In genomic region chr7:10734595-10734994, GRCh38 we compare ENCODE assay signal across 33 cellular contexts.
"Had no signal": no experiment of that assay in that cellular context is flagged by ENCODE, and none has a peak within 500 bp of the region (broad histone marks: within the 10 kb centered on the region; RNA-seq: fewer than 3 reads in every experiment).

No MANE protein-coding gene starts in this region.

- FAIRE-seq: astrocyte, bronchial epithelial cell, colon had no signal

- H3K9me3 ChIP-seq: adrenal gland, ascending aorta, body of pancreas, breast epithelium had no signal

- H3K27me3 ChIP-seq: adrenal gland, ascending aorta, body of pancreas, brain microvascular endothelial cell, breast epithelium, cardiac muscle cell had no signal

- H3K4me3 ChIP-seq: adrenal gland, ascending aorta, body of pancreas, breast epithelium, cardiac muscle cell had no signal

- ATAC-seq: activated naive CD4-positive, alpha-beta T cell treated with anti-CD3 and anti-CD28 coated beads, Interleukin-2, amount 50 U/mL, for 72 hours; activated naive CD8-positive, alpha-beta T cell treated with anti-CD3 and anti-CD28 coated beads, Interleukin-2, amount 50 U/mL, for 24 hours; activated T-cell treated with anti-CD3 and anti-CD28 coated beads, Interleukin-2, amount 50 U/mL, for 4 hours; activated T-cell treated with anti-CD3 and anti-CD28 coated beads, Interleukin-2, amount 50 U/mL, for 72 hours; activated T-helper 17 cell treated with anti-CD3 and anti-CD28 coated beads, Interleukin-2, amount 50 U/mL, for 72 hours; body of pancreas had no signal

- H3K27ac ChIP-seq: adrenal gland, ascending aorta, body of pancreas, brain microvascular endothelial cell, breast epithelium, cardiac muscle cell had no signal

- H3K4me1 ChIP-seq: adrenal gland, ascending aorta, body of pancreas, breast epithelium had no signal

- H3K36me3 ChIP-seq: adrenal gland, ascending aorta, brain microvascular endothelial cell, breast epithelium, cardiac muscle cell had no signal

- DNase-seq: activated effector memory CD4-positive, alpha-beta T cell treated with anti-CD3 and anti-CD28 coated beads, Interleukin-2, amount 50 U/mL, for 16 hours; activated effector memory CD4-positive, alpha-beta T cell treated with Interleukin-2 at 50 U/mL for 16 hours; activated gamma-delta T cell; activated gamma-delta T cell treated with Interleukin-2 at 50 U/mL for 16 hours; activated naive CD4-positive, alpha-beta T cell; activated naive CD4-positive, alpha-beta T cell treated with anti-CD3 and anti-CD28 coated beads for 36 hours; activated naive CD4-positive, alpha-beta T cell treated with anti-CD3 and anti-CD28 coated beads, Interleukin-2, amount 10 ng/mL, durations not matched to agents 7 days and 5 days; activated naive CD4-positive, alpha-beta T cell treated with anti-CD3 and anti-CD28 coated beads, Interleukin-2, amount 50 U/mL, for 16 hours; activated naive CD4-positive, alpha-beta T cell treated with Interleukin-2 at 50 U/mL for 16 hours; activated naive CD8-positive, alpha-beta T cell treated with anti-CD3 and anti-CD28 coated beads for 36 hours; activated naive CD8-positive, alpha-beta T cell treated with anti-CD3 and anti-CD28 coated beads, Interleukin-2, amount 10 ng/mL, durations not matched to agents 7 days and 5 days; activated naive CD8-positive, alpha-beta T cell treated with anti-CD3 and anti-CD28 coated beads, Interleukin-2, amount 50 U/mL, for 24 hours; activated T-cell treated with anti-CD3 and anti-CD28 coated beads, Interleukin-2, amount 50 U/mL, for 4 hours; activated T-cell treated with anti-CD3 and anti-CD28 coated beads, Interleukin-2, amount 50 U/mL, for 48 hours; activated T-cell treated with anti-CD3 and anti-CD28 coated beads, Interleukin-2, amount 50 U/mL, for 72 hours; adrenal gland; amniotic stem cell; amygdala; anterior cingulate cortex; aorta; body of pancreas; brain microvascular endothelial cell; caudate nucleus; central memory CD4-positive, alpha-beta T cell; cerebellar nuclear complex had no signal
